In genomic region chr3:184174646-184175492, GRCh38 we compare ENCODE assay signal across 1 cellular context.
TF ChIP-seq lines count a peak whose summit lies in the region.

TSS of gene AP2M1 (plus strand) at chr3:184174855. CDS start at chr3:184176994, 2,139 bp downstream.

TF ChIP-seq in HepG2, 621 proteins besides CTCF, POLR2A, EP300 and RAD21 (continued from another document and continues in another):
- TF ChIP-seq TEAD3 (CRISPR knock-in tag; optimal IDR thresholded peaks at IDR 0.05; ENCODE audit: borderline replicate concordance) (peak; percentile 80), FUBP1 (CRISPR knock-in tag; IDR thresholded peaks at IDR 0.05; ENCODE audit: borderline replicate concordance) (no peak), IRX3 (CRISPR knock-in tag; IDR thresholded peaks at IDR 0.05; ENCODE audit: borderline replicate concordance, low read depth) (no peak), NFRKB (IDR thresholded peaks at IDR 0.05) (no peak), NCOA5 (CRISPR knock-in tag; IDR thresholded peaks at IDR 0.05) (no peak), ZBTB37 (CRISPR knock-in tag; IDR thresholded peaks at IDR 0.05) (no peak), FOXK1 (CRISPR knock-in tag; IDR thresholded peaks at IDR 0.05; ENCODE audit: borderline replicate concordance, low read depth) (peak; percentile 53; the same call in 1 of the 2 replicates), ZNF276 (CRISPR knock-in tag; IDR thresholded peaks at IDR 0.05; ENCODE audit: low read depth) (no peak), PHF20 (CRISPR knock-in tag; IDR thresholded peaks at IDR 0.05) (peak; percentile 63), HOXA5 (CRISPR knock-in tag; IDR thresholded peaks at IDR 0.05) (peak; percentile 36; the same call in 1 of the 2 replicates), ZNF326 (CRISPR knock-in tag; IDR thresholded peaks at IDR 0.05; ENCODE audit: borderline replicate concordance) (no peak), SIX4 (CRISPR knock-in tag; IDR thresholded peaks at IDR 0.05) (peak; percentile 78), ZBTB34 (CRISPR knock-in tag; IDR thresholded peaks at IDR 0.05) (no peak), ATF7 (IDR thresholded peaks at IDR 0.05) (no peak), ATF7 (CRISPR knock-in tag; IDR thresholded peaks at IDR 0.05) (no peak), YEATS2 (CRISPR knock-in tag; IDR thresholded peaks at IDR 0.05; ENCODE audit: borderline replicate concordance) (no peak), ZNF44 (CRISPR knock-in tag; IDR thresholded peaks at IDR 0.05) (no peak), ZFY (CRISPR knock-in tag; IDR thresholded peaks at IDR 0.05) (peak; percentile 67), ZNF782 (CRISPR knock-in tag; IDR thresholded peaks at IDR 0.05; ENCODE audit: borderline replicate concordance) (no peak), RARA (CRISPR knock-in tag; IDR thresholded peaks at IDR 0.05) (no peak), MYPOP (CRISPR knock-in tag; IDR thresholded peaks at IDR 0.05) (no peak), ZNF572 (CRISPR knock-in tag; IDR thresholded peaks at IDR 0.05) (no peak), CBX5 (CRISPR knock-in tag; IDR thresholded peaks at IDR 0.05; ENCODE audit: borderline replicate concordance) (no peak; the same call in 1 of the 2 replicates), ZNF431 (CRISPR knock-in tag; IDR thresholded peaks at IDR 0.05; ENCODE audit: borderline replicate concordance, low read depth) (0 out of 2 replicates have a peak, but pooled peaks have one; percentile 62), MEIS2 (CRISPR knock-in tag; IDR thresholded peaks at IDR 0.05) (peak; percentile 49; the same call in 1 of the 2 replicates), NPAS2 (CRISPR knock-in tag; IDR thresholded peaks at IDR 0.05; ENCODE audit: borderline replicate concordance) (no peak), ZSCAN12 (CRISPR knock-in tag; IDR thresholded peaks at IDR 0.05) (no peak), ZBTB10 (CRISPR knock-in tag; IDR thresholded peaks at IDR 0.05; ENCODE audit: borderline replicate concordance) (no peak), YY1 (IDR thresholded peaks at IDR 0.05; ENCODE audit: insufficient read depth, insufficient replicate concordance, low read depth, low read length) (peak; percentile 93), ATF3 (CRISPR knock-in tag; IDR thresholded peaks at IDR 0.05) (no peak), HNF4A (CRISPR knock-in tag; IDR thresholded peaks at IDR 0.05) (no peak), RBAK (CRISPR knock-in tag; IDR thresholded peaks at IDR 0.05) (no peak), ZNF33B (CRISPR knock-in tag; IDR thresholded peaks at IDR 0.05) (no peak), MTA3 (CRISPR knock-in tag; IDR thresholded peaks at IDR 0.05) (no peak), ZNF598 (CRISPR knock-in tag; IDR thresholded peaks at IDR 0.05; ENCODE audit: borderline replicate concordance) (peak; percentile 54; the same call in 1 of the 2 replicates), KDM1A (CRISPR knock-in tag; IDR thresholded peaks at IDR 0.05) (no peak), RBM39 (IDR thresholded peaks at IDR 0.05; ENCODE audit: low read depth, low read length, poor library complexity, severe bottlenecking) (peak; percentile 34), ZBTB38 (CRISPR knock-in tag; IDR thresholded peaks at IDR 0.05) (peak; percentile 83; the same call in 1 of the 2 replicates), ZNF570 (CRISPR knock-in tag; IDR thresholded peaks at IDR 0.05; ENCODE audit: borderline replicate concordance) (no peak), TBL1XR1 (IDR thresholded peaks at IDR 0.05; ENCODE audit: borderline replicate concordance, low read length, partially characterized antibody) (no peak), KLF12 (CRISPR knock-in tag; IDR thresholded peaks at IDR 0.05; ENCODE audit: borderline replicate concordance) (peak; percentile 52; the same call in 1 of the 2 replicates), SSRP1 (CRISPR knock-in tag; IDR thresholded peaks at IDR 0.05) (no peak), SNAPC5 (CRISPR knock-in tag; IDR thresholded peaks at IDR 0.05; ENCODE audit: borderline replicate concordance) (no peak), SMARCE1 (IDR thresholded peaks at IDR 0.05; ENCODE audit: borderline replicate concordance) (no peak), ZC3H4 (CRISPR knock-in tag; IDR thresholded peaks at IDR 0.05; ENCODE audit: borderline replicate concordance) (no peak), MED1 (CRISPR knock-in tag; IDR thresholded peaks at IDR 0.05) (peak; percentile 36; the same call in 1 of the 2 replicates), HDAC1 (CRISPR knock-in tag; IDR thresholded peaks at IDR 0.05) (0 out of 2 replicates have a peak, but pooled peaks have one; percentile 56), ARHGAP35 (CRISPR knock-in tag; IDR thresholded peaks at IDR 0.05; ENCODE audit: borderline replicate concordance) (peak; percentile 85), ZBTB33 (CRISPR knock-in tag; IDR thresholded peaks at IDR 0.05) (no peak), MAFG (CRISPR knock-in tag; IDR thresholded peaks at IDR 0.05) (no peak), HNRNPH1 (optimal IDR thresholded peaks at IDR 0.05; ENCODE audit: low read depth, low read length) (no peak), EED (CRISPR knock-in tag; IDR thresholded peaks at IDR 0.05) (no peak; the same call in 1 of the 2 replicates), LBX2 (CRISPR knock-in tag; IDR thresholded peaks at IDR 0.05; ENCODE audit: borderline replicate concordance) (no peak), MXI1 (IDR thresholded peaks at IDR 0.05; ENCODE audit: borderline replicate concordance, low read depth, low read length) (peak; percentile 62; the same call in 1 of the 3 replicates), ZNF552 (CRISPR knock-in tag; IDR thresholded peaks at IDR 0.05; ENCODE audit: borderline replicate concordance) (0 out of 2 replicates have a peak, but pooled peaks have one; percentile 27), TSC22D2 (CRISPR knock-in tag; IDR thresholded peaks at IDR 0.05; ENCODE audit: borderline replicate concordance) (peak; percentile 50; the same call in 1 of the 2 replicates)
